9 cellular contexts compared by ENCODE assay signal in the genomic region with DNA sequence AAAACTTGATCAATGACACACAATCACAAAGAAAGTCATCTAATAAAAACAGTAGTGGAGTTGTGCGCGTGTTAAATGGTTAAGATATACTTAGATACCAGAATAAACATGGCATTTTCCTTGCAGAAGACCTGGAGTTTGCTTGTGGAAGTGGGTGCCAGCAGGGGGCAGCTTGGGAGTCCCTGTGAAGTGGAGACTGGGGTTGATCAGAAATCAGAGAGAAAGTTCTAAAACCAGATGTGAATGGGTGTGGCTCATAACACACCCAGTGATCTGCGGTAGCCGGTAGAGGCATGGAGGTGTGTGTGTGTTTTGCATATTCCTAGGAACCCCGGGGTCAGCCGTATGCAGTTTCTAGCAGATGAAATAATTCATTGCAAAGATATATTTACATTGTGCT.
DNase-seq lines count a peak whose midpoint lies in the region; ATAC-seq and TF ChIP-seq lines count a peak whose summit lies in the region.
"Had no signal": no experiment of that assay in that cellular context is flagged by ENCODE, and none has a peak within 500 bp of the region (broad histone marks: within the 10 kb centered on the region; RNA-seq: fewer than 3 reads in every experiment).

No MANE protein-coding gene starts in this region.

- H3K4me3 Mint-ChIP-seq in activated CD4-positive, alpha-beta T cell treated with anti-CD3 and anti-CD28 coated beads, Interleukin-2, amount 10 ng/mL, durations not matched to agents 7 days and 5 days, result peak overlapping the region; percentile 10
- H3K4me3 Mint-ChIP-seq in endothelial cell (ENCODE audit: unreplicated experiment), result no peak overlapping the region

- POLR2A ChIA-PET in activated CD4-positive, alpha-beta T cell treated with anti-CD3 and anti-CD28 coated beads, Interleukin-2, amount 10 ng/mL, durations not matched to agents 7 days and 5 days (lab: Charles Lee), result no interaction called here

- intact Hi-C loops in psoas muscle (cut with DNase I), result no loop called here

- peaks cover 5% of the 10 kb centered on the region for H3K9me3 Mint-ChIP-seq in activated CD4-positive, alpha-beta T cell treated with anti-CD3 and anti-CD28 coated beads, Interleukin-2, amount 10 ng/mL, durations not matched to agents 7 days and 5 days
- no peaks in the 10 kb centered on the region for H3K9me3 Mint-ChIP-seq in endothelial cell (ENCODE audit: unreplicated experiment)

- peak overlapping the region; percentile 61 for H3K27ac Mint-ChIP-seq in activated CD4-positive, alpha-beta T cell treated with anti-CD3 and anti-CD28 coated beads, Interleukin-2, amount 10 ng/mL, durations not matched to agents 7 days and 5 days
- no peak overlapping the region for H3K27ac Mint-ChIP-seq in endothelial cell (ENCODE audit: unreplicated experiment)

- H3K9me3 ChIP-seq in psoas muscle, result peaks cover 4% of the 10 kb centered on the region
- H3K9me3 ChIP-seq: Caco-2 had no signal

- DNase-seq in activated gamma-delta T cell treated with Interleukin-2 at 50 U/mL for 16 hours (peak; percentile 56), activated gamma-delta T cell (lab: John Stamatoyannopoulos, UW) (no peak), endothelial cell (ENCODE audit: low spot score) (peak; percentile 15), psoas muscle (peak in 1 of 2 donors; percentile 32)
- DNase-seq in activated CD4-positive, alpha-beta T cell treated with anti-CD3 and anti-CD28 coated beads, Interleukin-2, amount 10 ng/mL, durations not matched to agents 7 days and 5 days, result peak; percentile 68

- TF ChIP-seq CTCF in endothelial cell (IDR thresholded peaks at IDR 0.05; ENCODE audit: unreplicated experiment), result no peak
- TF ChIP-seq CTCF in psoas muscle (IDR thresholded peaks at IDR 0.05), result peak; percentile 42

- CTCF ChIA-PET in activated CD4-positive, alpha-beta T cell treated with anti-CD3 and anti-CD28 coated beads, Interleukin-2, amount 10 ng/mL, durations not matched to agents 7 days and 5 days (lab: Charles Lee), result no interaction called here

- no peak overlapping the region for H3K27ac ChIP-seq in psoas muscle

- H3K4me1 ChIP-seq in psoas muscle, result no peaks in the 10 kb centered on the region
- H3K4me1 ChIP-seq: Caco-2 had no signal

- peaks cover 70% of the 10 kb centered on the region for H3K4me1 Mint-ChIP-seq in activated CD4-positive, alpha-beta T cell treated with anti-CD3 and anti-CD28 coated beads, Interleukin-2, amount 10 ng/mL, durations not matched to agents 7 days and 5 days
- peaks cover 7% of the 10 kb centered on the region for H3K4me1 Mint-ChIP-seq in endothelial cell (ENCODE audit: unreplicated experiment)

- H3K27me3 Mint-ChIP-seq in activated CD4-positive, alpha-beta T cell treated with anti-CD3 and anti-CD28 coated beads, Interleukin-2, amount 10 ng/mL, durations not matched to agents 7 days and 5 days, result no peaks in the 10 kb centered on the region
- H3K27me3 Mint-ChIP-seq in endothelial cell (ENCODE audit: unreplicated experiment), result no peaks in the 10 kb centered on the region

- H3K27me3 ChIP-seq in psoas muscle (ENCODE audit: insufficient read depth in 3 of 3, low read length in 2 of 3), result no peaks in the 10 kb centered on the region

- H3K4me3 ChIP-seq in psoas muscle, result no peak overlapping the region

- 60 to 65% (median 64%) methylated on average over 6 of the region's 6 CpGs for WGBS in psoas muscle, 3 donors

- peaks cover 18% of the 10 kb centered on the region for H3K36me3 Mint-ChIP-seq in activated CD4-positive, alpha-beta T cell treated with anti-CD3 and anti-CD28 coated beads, Interleukin-2, amount 10 ng/mL, durations not matched to agents 7 days and 5 days (ENCODE audit: low read depth)
- no peaks in the 10 kb centered on the region for H3K36me3 Mint-ChIP-seq in endothelial cell (ENCODE audit: low read depth, unreplicated experiment)

- ATAC-seq in psoas muscle, result no peak
- no peak for ATAC-seq in HG03457 (IDR thresholded peaks at IDR 0.05; ENCODE audit: unreplicated experiment)
- no peak for ATAC-seq in GM18519 (IDR thresholded peaks at IDR 0.05; ENCODE audit: low FRiP score, unreplicated experiment)
- ATAC-seq in GM18858 (IDR thresholded peaks at IDR 0.05; ENCODE audit: unreplicated experiment), result no peak

- H3K36me3 ChIP-seq in psoas muscle (ENCODE audit: insufficient read depth in 1 of 2, low read depth in 1 of 2), result no peaks in the 10 kb centered on the region
